Comparison of ENCODE assay signal across 7 cellular contexts in genomic region chr3:195647912-195648702, GRCh38.
DNase-seq lines count a peak whose midpoint lies in the region; ATAC-seq, FAIRE-seq and TF ChIP-seq lines count a peak whose summit lies in the region.
"Not testable (repeated sequence)": the region's sequence is repeated elsewhere in the genome, so short reads cannot be mapped to it uniquely, and the experiment has no call there.

No MANE protein-coding gene starts in this region.

- not testable (repeated sequence) for TF ChIP-seq CTCF in esophagus muscularis mucosa (IDR thresholded peaks at IDR 0.05); kidney (IDR thresholded peaks at IDR 0.05; ENCODE audit: borderline replicate concordance, extremely low read depth, insufficient read depth)

- ATAC-seq in sciatic nerve, result peak; percentile 30
- not testable (repeated sequence) for ATAC-seq in stimulated activated naive B cell treated with anti-CD40 and anti-IgM and Interleukin-4, amounts not matched to agents 10 μg/mL and 1 μg/mL and 100 μg/mL, for 72 hours (replicated peaks)

- peak overlapping the region; percentile 50 for H3K4me2 ChIP-seq in BLaER1

- 98% methylated on average over 6 of the region's 19 CpGs for WGBS in esophagus muscularis mucosa

- not testable (repeated sequence) for FAIRE-seq in kidney (lab: Jason Lieb, UNC)

- not testable (repeated sequence) for H3K9me3 Mint-ChIP-seq in activated T-helper 2 cell treated with anti-CD3 and anti-CD28 coated beads, Interferon-gamma antibody, Interleukin-2, Interleukin-4, amounts not matched to agents 10 μg/mL and 5 μg/mL and 100 μg/mL, durations not matched to agents 14 hours and 24 hours and 36 hours; stimulated activated naive B cell treated with anti-CD40 and anti-IgM and Interleukin-4, amounts not matched to agents 10 μg/mL and 1 μg/mL and 100 μg/mL, for 72 hours

- H3K27me3 Mint-ChIP-seq in activated T-helper 2 cell treated with anti-CD3 and anti-CD28 coated beads, Interferon-gamma antibody, Interleukin-2, Interleukin-4, amounts not matched to agents 10 μg/mL and 5 μg/mL and 100 μg/mL, durations not matched to agents 14 hours and 24 hours and 36 hours (ENCODE audit: low read depth); stimulated activated naive B cell treated with anti-CD40 and anti-IgM and Interleukin-4, amounts not matched to agents 10 μg/mL and 1 μg/mL and 100 μg/mL, for 72 hours: not testable (repeated sequence)

- peaks cover 39% of the 10 kb centered on the region for H3K36me3 Mint-ChIP-seq in activated T-helper 2 cell treated with anti-CD3 and anti-CD28 coated beads, Interferon-gamma antibody, Interleukin-2, Interleukin-4, amounts not matched to agents 10 μg/mL and 5 μg/mL and 100 μg/mL, durations not matched to agents 14 hours and 24 hours and 36 hours (ENCODE audit: low read depth)
- H3K36me3 Mint-ChIP-seq in stimulated activated naive B cell treated with anti-CD40 and anti-IgM and Interleukin-4, amounts not matched to agents 10 μg/mL and 1 μg/mL and 100 μg/mL, for 72 hours, result peaks cover 28 to 39% of the 10 kb centered on the region in 2 donors

- H3K27ac Mint-ChIP-seq in activated T-helper 2 cell treated with anti-CD3 and anti-CD28 coated beads, Interferon-gamma antibody, Interleukin-2, Interleukin-4, amounts not matched to agents 10 μg/mL and 5 μg/mL and 100 μg/mL, durations not matched to agents 14 hours and 24 hours and 36 hours, result peak overlapping the region; percentile 12
- H3K27ac Mint-ChIP-seq in stimulated activated naive B cell treated with anti-CD40 and anti-IgM and Interleukin-4, amounts not matched to agents 10 μg/mL and 1 μg/mL and 100 μg/mL, for 72 hours, result peak overlapping the region; percentile 25

- peaks cover 24% of the 10 kb centered on the region for H3K9me3 ChIP-seq in BLaER1
- not testable (repeated sequence) for H3K9me3 ChIP-seq in esophagus muscularis mucosa; kidney (ENCODE audit: control insufficient read depth in 1 of 2, low read length in 2 of 2)

- not testable (repeated sequence) for H3K4me3 Mint-ChIP-seq in activated T-helper 2 cell treated with anti-CD3 and anti-CD28 coated beads, Interferon-gamma antibody, Interleukin-2, Interleukin-4, amounts not matched to agents 10 μg/mL and 5 μg/mL and 100 μg/mL, durations not matched to agents 14 hours and 24 hours and 36 hours (ENCODE audit: low read depth); stimulated activated naive B cell treated with anti-CD40 and anti-IgM and Interleukin-4, amounts not matched to agents 10 μg/mL and 1 μg/mL and 100 μg/mL, for 72 hours

- not testable (repeated sequence) for H3K4me3 ChIP-seq in BLaER1; esophagus muscularis mucosa; kidney (ENCODE audit: low read length in 2 of 2)

- peaks cover 11% of the 10 kb centered on the region for H3K4me1 ChIP-seq in BLaER1
- not testable (repeated sequence) for H3K4me1 ChIP-seq in esophagus muscularis mucosa; kidney (ENCODE audit: control insufficient read depth in 1 of 2, insufficient read depth in 1 of 2, low read depth in 1 of 2, low read length in 2 of 2)

- H3K4me1 Mint-ChIP-seq in activated T-helper 2 cell treated with anti-CD3 and anti-CD28 coated beads, Interferon-gamma antibody, Interleukin-2, Interleukin-4, amounts not matched to agents 10 μg/mL and 5 μg/mL and 100 μg/mL, durations not matched to agents 14 hours and 24 hours and 36 hours (ENCODE audit: low read depth); stimulated activated naive B cell treated with anti-CD40 and anti-IgM and Interleukin-4, amounts not matched to agents 10 μg/mL and 1 μg/mL and 100 μg/mL, for 72 hours: not testable (repeated sequence)

- H3K36me3 ChIP-seq in BLaER1; esophagus muscularis mucosa; kidney (ENCODE audit: control insufficient read depth in 1 of 2, insufficient read depth in 2 of 2, low read length in 2 of 2): not testable (repeated sequence)

- DNase-seq in NAMALWA (ENCODE audit: low spot score) (peak; percentile 18), esophagus muscularis mucosa (ENCODE audit: extremely low spot score) (peak; percentile 87), kidney (peak; percentile 61)
- not testable (repeated sequence) for DNase-seq in activated T-helper 2 cell treated with anti-CD3 and anti-CD28 coated beads, Interferon-gamma antibody, Interleukin-2, Interleukin-4, amounts not matched to agents 10 μg/mL and 5 μg/mL and 100 μg/mL, durations not matched to agents 14 hours and 24 hours and 36 hours (ENCODE audit: low spot score); sciatic nerve (ENCODE audit: low spot score); stimulated activated naive B cell treated with anti-CD40 and anti-IgM and Interleukin-4, amounts not matched to agents 10 μg/mL and 1 μg/mL and 100 μg/mL, for 72 hours

- not testable (repeated sequence) for H3K27me3 ChIP-seq in BLaER1, esophagus muscularis mucosa

- TF ChIP-seq EP300 in esophagus muscularis mucosa (IDR thresholded peaks at IDR 0.05), result not testable (repeated sequence)

- H3K27ac ChIP-seq in BLaER1, result peak overlapping the region; percentile 74
- not testable (repeated sequence) for H3K27ac ChIP-seq in esophagus muscularis mucosa (replicated peaks in 1 of 4); kidney (ENCODE audit: low read depth in 2 of 2, low read length in 2 of 2)

- intact Hi-C loops in activated T-helper 2 cell treated with anti-CD3 and anti-CD28 coated beads, Interferon-gamma antibody, Interleukin-2, Interleukin-4, amounts not matched to agents 10 μg/mL and 5 μg/mL and 100 μg/mL, durations not matched to agents 14 hours and 24 hours and 36 hours (cut with micrococcal nuclease); esophagus muscularis mucosa (cut with DNase I); kidney (cut with DNase I); sciatic nerve (cut with DNase I): not testable (repeated sequence)

- not testable (repeated sequence) for H3K9ac ChIP-seq in BLaER1; kidney (ENCODE audit: low read length in 2 of 2)

- not testable (repeated sequence) for TF ChIP-seq POLR2A in esophagus muscularis mucosa (IDR thresholded peaks at IDR 0.05; ENCODE audit: low read depth)

- H4K20me1 ChIP-seq in BLaER1, result not testable (repeated sequence)
